ENCODE assay signal across 8 cellular contexts in genomic region chr4:81031389-81032173, GRCh38. TPM values are rescaled to one million over a fixed set of nuclear protein-coding genes. Genes with fewer than 3 reads are reported as not detected.
DNase-seq lines count a peak whose midpoint lies in the region; ATAC-seq and TF ChIP-seq lines count a peak whose summit lies in the region.
"Had no signal": no experiment of that assay in that cellular context is flagged by ENCODE, and none has a peak within 500 bp of the region (broad histone marks: within the 10 kb centered on the region; RNA-seq: fewer than 3 reads in every experiment).

No MANE protein-coding gene starts in this region.

- no peaks in the 10 kb centered on the region for H3K9me3 ChIP-seq in GM23248 (ENCODE audit: low read depth)
- no peaks in the 10 kb centered on the region for H3K9me3 ChIP-seq in SJCRH30 (replicated peaks)
- no peaks in the 10 kb centered on the region for H3K9me3 ChIP-seq in hepatocyte (ENCODE audit: low read depth)
- H3K9me3 ChIP-seq in skeletal muscle satellite cell (replicated peaks; ENCODE audit: low read length): no peaks in the 10 kb centered on the region
- H3K9me3 ChIP-seq: right lobe of liver had no signal

- H3K4me3 ChIP-seq in GM23248 (peak overlapping the region; percentile 71), SJCRH30 (peak overlapping the region; percentile 54), hepatocyte (peak overlapping the region; percentile 56), skeletal muscle satellite cell (ENCODE audit: low read length) (peak overlapping the region; percentile 56)

- no peaks in the 10 kb centered on the region for H3K9me2 ChIP-seq in GM23248 (ENCODE audit: insufficient read depth)
- H3K9me2 ChIP-seq in hepatocyte (replicated peaks; ENCODE audit: insufficient read depth): no peaks in the 10 kb centered on the region

- peak overlapping the region; percentile 89 for H3K4me2 ChIP-seq in GM23248 (ENCODE audit: unreplicated experiment)
- H3K4me2 ChIP-seq in hepatocyte: peak overlapping the region; percentile 95
- peak overlapping the region; percentile 76 for H3K4me2 ChIP-seq in skeletal muscle satellite cell (ENCODE audit: low read length)

- no peak for TF ChIP-seq CTCF in hepatocyte (IDR thresholded peaks at IDR 0.05; ENCODE audit: poor library complexity)

- H2AFZ ChIP-seq in GM23248: peak overlapping the region; percentile 76
- peak overlapping the region; percentile 54 for H2AFZ ChIP-seq in hepatocyte

- no peak overlapping the region for H3K27ac ChIP-seq in GM23248
- H3K27ac ChIP-seq in SJCRH30: no peak overlapping the region
- H3K27ac ChIP-seq in hepatocyte: no peak overlapping the region
- H3K27ac ChIP-seq: right lobe of liver had no signal

- H3K4me1 ChIP-seq in GM23248 (ENCODE audit: insufficient read depth) (no peaks in the 10 kb centered on the region), SJCRH30 (peaks cover 4% of the 10 kb centered on the region; the same call in 1 of the 2 replicates), hepatocyte (ENCODE audit: insufficient read depth) (peaks cover 8% of the 10 kb centered on the region), skeletal muscle satellite cell (ENCODE audit: control insufficient read depth, insufficient read depth, low read length) (peaks cover 11% of the 10 kb centered on the region)

- 10 to 15% methylated on average over 40 to 42 of the region's 43 CpGs for WGBS in GM23248 (ENCODE audit: low coverage in 1 of 2, low lambda C conversion rate in 2 of 2, missing lambda C conversion rate in 2 of 2), 2 experiments
- WGBS in hepatocyte (ENCODE audit: low lambda C conversion rate, missing lambda C conversion rate): 5% methylated on average over 39 of the region's 43 CpGs

- H3K9ac ChIP-seq in GM23248 (no peak overlapping the region), skeletal muscle satellite cell (ENCODE audit: low read depth, low read length) (no peak overlapping the region)

- in situ Hi-C loops in GM23248 (cut with MboI): no loop called here

- no peaks in the 10 kb centered on the region for H3F3A ChIP-seq in GM23248 (ENCODE audit: insufficient read depth)

- no peak for ATAC-seq in HG02763 (IDR thresholded peaks at IDR 0.05; ENCODE audit: unreplicated experiment)

- H3K79me2 ChIP-seq in GM23248 (ENCODE audit: insufficient read depth) (no peaks in the 10 kb centered on the region), hepatocyte (no peaks in the 10 kb centered on the region)

- H3K36me3 ChIP-seq in GM23248 (ENCODE audit: low read depth) (no peaks in the 10 kb centered on the region), SJCRH30 (no peaks in the 10 kb centered on the region), hepatocyte (replicated peaks; ENCODE audit: insufficient read depth, low read depth) (no peaks in the 10 kb centered on the region), skeletal muscle satellite cell (ENCODE audit: insufficient read depth, low read length) (no peaks in the 10 kb centered on the region)
- H3K36me3 ChIP-seq: right lobe of liver had no signal

- H4K20me1 ChIP-seq in GM23248 (ENCODE audit: insufficient read depth) (no peaks in the 10 kb centered on the region), hepatocyte (ENCODE audit: insufficient read depth, poor library complexity, severe bottlenecking) (no peaks in the 10 kb centered on the region)

- DNase-seq in GM23248: no peak
- no peak for DNase-seq in SJCRH30
- DNase-seq in hepatocyte (ENCODE audit: low spot score): no peak
- no peak for DNase-seq in OCI-M2 (lab: John Stamatoyannopoulos, UW; ENCODE audit: unreplicated experiment)
- no peak for DNase-seq in NCI-H526 (lab: John Stamatoyannopoulos, UW)
- DNase-seq: right lobe of liver had no signal

- H3K27me3 ChIP-seq in GM23248 (replicated peaks; ENCODE audit: insufficient read depth): peaks cover 64% of the 10 kb centered on the region
- no peaks in the 10 kb centered on the region for H3K27me3 ChIP-seq in SJCRH30
- H3K27me3 ChIP-seq in hepatocyte: peaks cover 81% of the 10 kb centered on the region
- H3K27me3 ChIP-seq in skeletal muscle satellite cell (ENCODE audit: control insufficient read depth, insufficient read depth, low read length): peaks cover 75% of the 10 kb centered on the region
- H3K27me3 ChIP-seq: right lobe of liver had no signal

RNA-seq across cellular contexts. Expression of gene BMP3, which starts 1.1 kb away (rescaled TPM):
- under 0.01 and 0.11 TPM in 2 replicates for total RNA-seq in GM23248 (2014; rRNA removed; shearing (Covaris generic))
- not detected in 2 replicates for polyA plus RNA-seq in GM23248 (2016; fragmentation: Nextera tagmentation; extraction: Ambion mirVana)
- total RNA-seq in SJCRH30 (2014; rRNA removed; shearing (Covaris generic)): 0.53 and 0.59 TPM in 2 replicates
- total RNA-seq in hepatocyte: 7.1 and 7.7 TPM in 2 replicates
- 2.6 and 2.9 TPM in 2 replicates for polyA plus RNA-seq in hepatocyte
- not detected in 2 replicates for total RNA-seq in skeletal muscle satellite cell (2012; rRNA removed)
- total RNA-seq: right lobe of liver had no signal
